In genomic region chr11:66313321-66314185, GRCh38 we compare ENCODE assay signal across 8 cellular contexts. TPM values are rescaled to one million over a fixed set of nuclear protein-coding genes. Genes with fewer than 3 reads are reported as not detected.
DNase-seq lines count a peak whose midpoint lies in the region; ATAC-seq and TF ChIP-seq lines count a peak whose summit lies in the region.

No MANE protein-coding gene starts in this region.

- no peak overlapping the region for H3K14ac ChIP-seq in neuronal stem cell (ENCODE audit: low read length)

- peak overlapping the region; percentile 81 for H2AFZ ChIP-seq in neuronal stem cell (ENCODE audit: low read length)

- peak overlapping the region; percentile 18 for H3K4me3 ChIP-seq in RWPE2 (ENCODE audit: severe bottlenecking)
- peak overlapping the region; percentile 15 to 68 (median 60) for H3K4me3 ChIP-seq in esophagus squamous epithelium
- H3K4me3 ChIP-seq in neuronal stem cell (ENCODE audit: low read length in 2 of 2), result peak overlapping the region; percentile 38 to 55

- H2BK15ac ChIP-seq in neuronal stem cell (ENCODE audit: low read length), result peak overlapping the region; percentile 96

- H3K27me3 ChIP-seq in CD4-positive, alpha-beta T cell (ENCODE audit: control insufficient read depth, insufficient read depth, low read length), result no peaks in the 10 kb centered on the region
- no peaks in the 10 kb centered on the region for H3K27me3 ChIP-seq in RWPE2 (ENCODE audit: insufficient read depth, poor library complexity, severe bottlenecking)
- peaks cover 0 to 32% (median 0%) of the 10 kb centered on the region in 4 donors for H3K27me3 ChIP-seq in esophagus squamous epithelium
- H3K27me3 ChIP-seq in neuronal stem cell (ENCODE audit: control insufficient read depth in 3 of 3, insufficient read depth in 3 of 3, low read depth in 1 of 3, low read length in 3 of 3), result peaks cover 0 to 2% (median 0%) of the 10 kb centered on the region in 3 experiments

- no peaks in the 10 kb centered on the region for H3K9me3 Mint-ChIP-seq in CD4-positive, alpha-beta T cell

- no peaks in the 10 kb centered on the region for H3K36me3 Mint-ChIP-seq in CD4-positive, alpha-beta T cell (ENCODE audit: low read depth)

- H3K4me2 ChIP-seq in neuronal stem cell (ENCODE audit: insufficient read depth, low read length, poor library complexity, severe bottlenecking), result peak overlapping the region; percentile 43

- H3K4me1 Mint-ChIP-seq in CD4-positive, alpha-beta T cell (ENCODE audit: low read depth), result peaks cover 37% of the 10 kb centered on the region

- H3K23ac ChIP-seq in neuronal stem cell (ENCODE audit: low read depth, low read length, poor library complexity), result peak overlapping the region; percentile 45

- H3K27me3 Mint-ChIP-seq in CD4-positive, alpha-beta T cell, result no peaks in the 10 kb centered on the region

- peak overlapping the region; percentile 79 for H3K9ac ChIP-seq in neuronal stem cell (ENCODE audit: low read depth, low read length, poor library complexity)

- no peak overlapping the region for H4K91ac ChIP-seq in neuronal stem cell (ENCODE audit: low read depth, low read length, poor library complexity)

- peak overlapping the region; percentile 93 for H2BK120ac ChIP-seq in neuronal stem cell (ENCODE audit: low read depth, low read length)

- peak overlapping the region; percentile 86 for H2BK12ac ChIP-seq in neuronal stem cell (ENCODE audit: low read length)

- H3K4me1 ChIP-seq in RWPE2 (ENCODE audit: insufficient read depth, poor library complexity, severe bottlenecking) (peaks cover 6% of the 10 kb centered on the region), esophagus squamous epithelium (peaks cover 38 to 73% (median 46%) of the 10 kb centered on the region in 3 donors), neuronal stem cell (ENCODE audit: control insufficient read depth in 2 of 2, insufficient read depth in 1 of 2, low read depth in 1 of 2, low read length in 2 of 2) (peaks cover 22 to 28% of the 10 kb centered on the region in 2 donors)

- CTCF ChIA-PET in CD4-positive, alpha-beta T cell (lab: Charles Lee), result interaction anchor here (1.1 to 3.6 kb wide), 7 partner anchors 8 to 269 kb away, joined by 3 to 30 read pairs (median 5); no protein-coding TSS in a partner anchor

- WGBS in esophagus squamous epithelium, 2 donors, result 61 to 68% methylated on average over 5 to 6 of the region's 38 CpGs
- no CpG with 5 or more reads among the region's 38 CpGs for WGBS in neuronal stem cell (ENCODE audit: extremely low coverage in 2 of 2, insufficient read length in 2 of 2, insufficient replicate concordance in 1 of 2), 2 donors

- peak overlapping the region; percentile 94 for H2AK5ac ChIP-seq in neuronal stem cell (ENCODE audit: low read depth, low read length)

- POLR2A ChIA-PET in CD4-positive, alpha-beta T cell (lab: Charles Lee), result interaction anchor here (1.0 to 3.0 kb wide), 17 partner anchors 8 to 814 kb away, joined by 3 to 39 read pairs (median 11); partner anchors contain the start of genes B4GAT1, BRMS1, MALAT1 and MRPL11

- no peak for TF ChIP-seq CTCF in CD4-positive, alpha-beta T cell (IDR thresholded peaks at IDR 0.05)
- TF ChIP-seq CTCF in RWPE2 (IDR thresholded peaks at IDR 0.05; ENCODE audit: poor library complexity, severe bottlenecking) (no peak), esophagus squamous epithelium (IDR thresholded peaks at IDR 0.05) (no peak), GM10266 (IDR thresholded peaks at IDR 0.05; ENCODE audit: control insufficient read depth, insufficient read depth, low read depth, missing control alignments) (no peak)

- H4K8ac ChIP-seq in neuronal stem cell (ENCODE audit: low read depth, low read length), result peak overlapping the region; percentile 70

- no peak overlapping the region for H2BK5ac ChIP-seq in neuronal stem cell (ENCODE audit: low read length)

- H3K4me3 Mint-ChIP-seq in CD4-positive, alpha-beta T cell, result peak overlapping the region; percentile 90

- no peaks in the 10 kb centered on the region for H3K9me3 ChIP-seq in CD4-positive, alpha-beta T cell (ENCODE audit: control insufficient read depth, low read length)
- H3K9me3 ChIP-seq in RWPE2 (ENCODE audit: severe bottlenecking) (no peaks in the 10 kb centered on the region), esophagus squamous epithelium (no peaks in the 10 kb centered on the region), neuronal stem cell (replicated peaks in 1 of 2; ENCODE audit: control insufficient read depth in 2 of 2, insufficient read depth in 1 of 2, low read depth in 1 of 2, low read length in 2 of 2) (no peaks in the 10 kb centered on the region)

- no peak for DNase-seq in CD4-positive, alpha-beta T cell
- DNase-seq in RWPE2 (ENCODE audit: low spot score) (peak; percentile 68), esophagus squamous epithelium (lab: John Stamatoyannopoulos, UW) (no peak), neuronal stem cell (ENCODE audit: low spot score) (peak; percentile 51), GM10266 (ENCODE audit: extremely low spot score) (no peak), posterior cingulate gyrus (no peak)

- intact Hi-C loops in CD4-positive, alpha-beta T cell (cut with DNase I, micrococcal nuclease), result no loop called here
- intact Hi-C loops in esophagus squamous epithelium (cut with DNase I), result no loop called here
- intact Hi-C loops in posterior cingulate gyrus (cut with DNase I), result loop anchor here (5.0 kb wide), 1 partner anchor 74 kb away; no protein-coding TSS in a partner anchor

- no peaks in the 10 kb centered on the region for H3K79me1 ChIP-seq in neuronal stem cell (ENCODE audit: low read depth, low read length)

- H3K36me3 ChIP-seq in RWPE2 (ENCODE audit: low read depth) (no peaks in the 10 kb centered on the region), esophagus squamous epithelium (no peaks in the 10 kb centered on the region), neuronal stem cell (replicated peaks in 1 of 2; ENCODE audit: control insufficient read depth in 2 of 2, insufficient read depth in 2 of 2, low read length in 2 of 2) (no peaks in the 10 kb centered on the region)

- H3K18ac ChIP-seq in neuronal stem cell (ENCODE audit: low read length), result peak overlapping the region; percentile 97

- H3K4ac ChIP-seq in neuronal stem cell (ENCODE audit: low read length), result peak overlapping the region; percentile 86

- TF ChIP-seq POLR2A in esophagus squamous epithelium (IDR thresholded peaks at IDR 0.05), result no peak

- peak overlapping the region; percentile 95 for H3K27ac Mint-ChIP-seq in CD4-positive, alpha-beta T cell

- peak overlapping the region; percentile 80 for H3K27ac ChIP-seq in CD4-positive, alpha-beta T cell (ENCODE audit: low read depth, low read length)
- H3K27ac ChIP-seq in RWPE2 (ENCODE audit: poor library complexity, severe bottlenecking), result peak overlapping the region; percentile 42
- H3K27ac ChIP-seq in esophagus squamous epithelium, result peak overlapping the region; percentile 83 to 92 (median 89)
- peak overlapping the region; percentile 93 for H3K27ac ChIP-seq in neuronal stem cell (replicated peaks; ENCODE audit: low read length)

- no peak for ATAC-seq in CD4-positive, alpha-beta T cell (ENCODE audit: poor library complexity)
- ATAC-seq in RWPE2 (ENCODE audit: low read depth) (no peak), GM21390 (IDR thresholded peaks at IDR 0.05; ENCODE audit: unreplicated experiment) (no peak), GM21367 (IDR thresholded peaks at IDR 0.05; ENCODE audit: unreplicated experiment) (no peak)

RNA-seq across cellular contexts. Expression of gene CD248, which starts 3.3 kb away (rescaled TPM):
- 1 to 10 TPM; 3.3 to 3.4 TPM for total RNA-seq in CD4-positive, alpha-beta T cell
- total RNA-seq in esophagus squamous epithelium, result 10 to 100 TPM in 1 of 4 donors, 1 to 10 TPM in 3; 1.9 to 13.2 (median 6.1) TPM
- polyA plus RNA-seq in neuronal stem cell (2013, experiment 1 of 2), result 3.3 TPM
- polyA plus RNA-seq in neuronal stem cell (2013, experiment 2 of 2), result 3.2 TPM

RNA-seq across cellular contexts. Expression of gene TMEM151A, which starts 21.9 kb away (rescaled TPM):
- under 1 TPM; 0.11 to 0.14 TPM for total RNA-seq in CD4-positive, alpha-beta T cell
- total RNA-seq in esophagus squamous epithelium, result not detected
- 0.15 TPM for polyA plus RNA-seq in neuronal stem cell (2013, experiment 1 of 2)
- polyA plus RNA-seq in neuronal stem cell (2013, experiment 2 of 2), result 0.17 TPM

RNA-seq across cellular contexts. Expression of gene RIN1, which starts 22.7 kb away (rescaled TPM):
- total RNA-seq in CD4-positive, alpha-beta T cell, result 1 to 10 TPM; 1.2 to 1.6 TPM
- 10 to 100 TPM; 22.3 to 37.2 (median 27.6) TPM for total RNA-seq in esophagus squamous epithelium
- 2.4 TPM for polyA plus RNA-seq in neuronal stem cell (2013, experiment 1 of 2)
- 2.1 TPM for polyA plus RNA-seq in neuronal stem cell (2013, experiment 2 of 2)

RNA-seq across cellular contexts. Expression of gene YIF1A, which starts 24.6 kb away (rescaled TPM):
- 10 to 100 TPM; 17.4 to 21.1 TPM for total RNA-seq in CD4-positive, alpha-beta T cell
- total RNA-seq in esophagus squamous epithelium, result 10 to 100 TPM; 51.9 to 71.9 (median 63.8) TPM
- polyA plus RNA-seq in neuronal stem cell (2013, experiment 1 of 2), result 75.4 TPM
- polyA plus RNA-seq in neuronal stem cell (2013, experiment 2 of 2), result 75.5 TPM

RNA-seq across cellular contexts. Expression of gene BRMS1, which starts 31.4 kb away (rescaled TPM):
- total RNA-seq in CD4-positive, alpha-beta T cell, result 10 to 100 TPM; 52.7 to 58.4 TPM
- total RNA-seq in esophagus squamous epithelium, result 10 to 100 TPM; 43.8 to 65.5 (median 56.8) TPM
- polyA plus RNA-seq in neuronal stem cell (2013, experiment 1 of 2), result 23.5 TPM
- 21.8 TPM for polyA plus RNA-seq in neuronal stem cell (2013, experiment 2 of 2)

Comparison
In these comparisons a context has a peak if more than half of its experiments do, and no peak if none do; other contexts are left out.
1. DNase-seq: peak in RWPE2 (single experiment) and neuronal stem cell (single experiment); none in CD4-positive, alpha-beta T cell (0 of 10), esophagus squamous epithelium (single experiment), GM10266 (single experiment) and posterior cingulate gyrus (0 of 10).
2. H3K27ac ChIP-seq: peak in every context shown above with its lines; median percentile 93 in neuronal stem cell; 89 in esophagus squamous epithelium; 80 in CD4-positive, alpha-beta T cell; 42 in RWPE2.
3. RNA of gene RIN1, which starts 22.7 kb away (total RNA-seq): 22.3 to 37.2 TPM in esophagus squamous epithelium; 1.2 to 1.6 TPM in CD4-positive, alpha-beta T cell; every median in the first group is over 4 times any median in the second.
4. Peak in every context shown above with its lines, with median percentiles within 50 percentile points of each other: H3K4me3 ChIP-seq.